Comparison of ENCODE assay signal across 1 cellular context in genomic region chr10:98134431-98135221, GRCh38.
TF ChIP-seq lines count a peak whose summit lies in the region.

Gene R3HCC1L, plus strand, starts transcription at chr10:98134657. Its CDS starts 73,458 bp downstream, at chr10:98208115.

TF ChIP-seq in HepG2, 621 proteins besides CTCF, POLR2A, EP300 and RAD21 (continued from another document and continues in another):
- TF ChIP-seq ZBTB2 (CRISPR knock-in tag; IDR thresholded peaks at IDR 0.05; ENCODE audit: low read depth) (0 out of 2 replicates have a peak, but pooled peaks have one; percentile 18), ARNT2 (CRISPR knock-in tag; IDR thresholded peaks at IDR 0.05; ENCODE audit: low read depth) (no peak), SMAD3 (CRISPR knock-in tag; IDR thresholded peaks at IDR 0.05) (no peak), ZZZ3 (CRISPR knock-in tag; IDR thresholded peaks at IDR 0.05; ENCODE audit: borderline replicate concordance) (no peak), IRX3 (CRISPR knock-in tag; IDR thresholded peaks at IDR 0.05; ENCODE audit: borderline replicate concordance, low read depth) (no peak), ATF6 (CRISPR knock-in tag; conservative IDR thresholded peaks at IDR 0.05) (0 out of 2 replicates have a peak, but pooled peaks have one; percentile 51), MED1 (CRISPR knock-in tag; IDR thresholded peaks at IDR 0.05) (0 out of 2 replicates have a peak, but pooled peaks have one; percentile 32), ZNF703 (CRISPR knock-in tag; IDR thresholded peaks at IDR 0.05; ENCODE audit: borderline replicate concordance) (no peak), ZBTB40 (IDR thresholded peaks at IDR 0.05) (no peak), ZBTB40 (CRISPR knock-in tag; IDR thresholded peaks at IDR 0.05) (no peak), ZNF10 (CRISPR knock-in tag; IDR thresholded peaks at IDR 0.05; ENCODE audit: borderline replicate concordance, low read depth) (no peak), ZBTB38 (CRISPR knock-in tag; IDR thresholded peaks at IDR 0.05) (0 out of 2 replicates have a peak, but pooled peaks have one; percentile 51), ATF4 (CRISPR knock-in tag; IDR thresholded peaks at IDR 0.05) (0 out of 4 replicates have a peak, but pooled peaks of 1 of the 2 experiments have one; percentile 29), HMG20A (CRISPR knock-in tag; IDR thresholded peaks at IDR 0.05; ENCODE audit: borderline replicate concordance) (peak; percentile 13; the same call in 1 of the 2 replicates), TOE1 (CRISPR knock-in tag; IDR thresholded peaks at IDR 0.05) (peak; percentile 45; the same call in 1 of the 2 replicates), NFE2L2 (IDR thresholded peaks at IDR 0.05; ENCODE audit: low read length) (no peak), ZBTB44 (CRISPR knock-in tag; IDR thresholded peaks at IDR 0.05) (no peak), YEATS2 (CRISPR knock-in tag; IDR thresholded peaks at IDR 0.05; ENCODE audit: borderline replicate concordance) (peak; percentile 70; the same call in 1 of the 2 replicates), MIXL1 (CRISPR knock-in tag; IDR thresholded peaks at IDR 0.05) (0 out of 2 replicates have a peak, but pooled peaks have one; percentile 31), ZMAT3 (CRISPR knock-in tag; conservative IDR thresholded peaks at IDR 0.05) (no peak), ZNF30 (CRISPR knock-in tag; IDR thresholded peaks at IDR 0.05) (no peak), CSRNP1 (CRISPR knock-in tag; IDR thresholded peaks at IDR 0.05) (peak; percentile 73; the same call in 1 of the 2 replicates), ATRX (CRISPR knock-in tag; IDR thresholded peaks at IDR 0.05; ENCODE audit: borderline replicate concordance) (no peak), RFXANK (CRISPR knock-in tag; IDR thresholded peaks at IDR 0.05) (no peak), ZNF275 (CRISPR knock-in tag; IDR thresholded peaks at IDR 0.05; ENCODE audit: borderline replicate concordance) (peak; percentile 35; the same call in 1 of the 2 replicates), KLF9 (CRISPR knock-in tag; IDR thresholded peaks at IDR 0.05; ENCODE audit: low read depth) (0 out of 2 replicates have a peak, but pooled peaks have one; percentile 44), TRIM24 (CRISPR knock-in tag; IDR thresholded peaks at IDR 0.05) (no peak), MED8 (CRISPR knock-in tag; IDR thresholded peaks at IDR 0.05; ENCODE audit: insufficient replicate concordance) (no peak), MXD3 (CRISPR knock-in tag; IDR thresholded peaks at IDR 0.05) (0 out of 2 replicates have a peak, but pooled peaks have one; percentile 17), ZNF720 (CRISPR knock-in tag; IDR thresholded peaks at IDR 0.05) (no peak)
